In genomic region chr3:13792512-13793347, GRCh38 we compare ENCODE assay signal across 19 cellular contexts.
"Had no signal": no experiment of that assay in that cellular context is flagged by ENCODE, and none has a peak within 500 bp of the region (broad histone marks: within the 10 kb centered on the region; RNA-seq: fewer than 3 reads in every experiment).

No MANE protein-coding gene starts in this region.

- H3K9me3 ChIP-seq: mucosa of descending colon, neutrophil, suprapubic skin had no signal

- H3K36me3 ChIP-seq: neutrophil, suprapubic skin had no signal

- H3K4me3 ChIP-seq: mucosa of descending colon, suprapubic skin had no signal

- ATAC-seq: activated CD8-positive, alpha-beta T cell treated with anti-CD3 and anti-CD28 coated beads, Interleukin-2, amount 10 ng/mL, durations not matched to agents 7 days and 5 days; foreskin keratinocyte; left colon; mucosa of descending colon; naive thymus-derived CD4-positive, alpha-beta T cell; right cardiac atrium; stimulated activated naive CD8-positive, alpha-beta T cell treated with anti-CD3 and anti-CD28 coated beads, Interleukin-15, Interleukin-2, amounts not matched to agents 100 U/mL and 50 U/mL, for 24 hours; T-helper 17 cell had no signal

- DNase-seq: activated CD4-positive, alpha-beta T cell treated with anti-CD3 and anti-CD28 coated beads for 48 hours; activated CD8-positive, alpha-beta memory T cell treated with anti-CD3 and anti-CD28 coated beads, Interleukin-2, amount 50 U/mL, for 4 hours; activated CD8-positive, alpha-beta T cell treated with anti-CD3 and anti-CD28 coated beads, Interleukin-2, amount 10 ng/mL, durations not matched to agents 7 days and 5 days; activated gamma-delta T cell treated with Interleukin-2 at 50 U/mL for 16 hours; activated T-cell treated with anti-CD3 and anti-CD28 coated beads, Interleukin-2, amount 50 U/mL, for 48 hours; amniotic stem cell; cortex of kidney; effector memory CD4-positive, alpha-beta T cell; foreskin keratinocyte; left colon; mucosa of descending colon; naive thymus-derived CD4-positive, alpha-beta T cell; right cardiac atrium; small intestine; stimulated activated naive CD8-positive, alpha-beta T cell treated with anti-CD3 and anti-CD28 coated beads, Interleukin-15, Interleukin-2, amounts not matched to agents 100 U/mL and 50 U/mL, for 24 hours; T-helper 17 cell; trophoblast cell had no signal

- H3K4me1 ChIP-seq: foreskin keratinocyte, suprapubic skin had no signal

- H3K27ac ChIP-seq: foreskin keratinocyte, neutrophil, suprapubic skin had no signal

- FAIRE-seq: small intestine had no signal
